In the genomic region with DNA sequence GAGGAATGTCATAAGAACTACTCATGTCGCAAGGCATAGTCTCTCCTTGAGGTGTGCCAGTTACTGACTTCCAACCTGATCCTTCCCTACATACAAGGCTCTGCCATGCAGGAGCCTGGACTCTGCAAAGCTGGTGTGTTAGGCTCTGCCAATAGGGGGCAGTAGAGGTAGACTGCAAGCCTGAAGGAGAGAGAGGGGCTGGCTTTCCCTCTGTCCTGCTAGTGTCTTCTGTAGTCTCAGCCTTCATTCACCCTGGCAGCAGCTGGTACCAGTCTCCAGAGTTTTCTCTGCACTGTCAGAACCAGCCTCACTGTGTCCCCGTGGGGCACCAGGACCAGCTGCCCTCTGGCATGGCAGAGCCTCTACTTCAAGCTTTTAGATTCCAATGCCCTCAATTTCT, we compare ENCODE assay signal across 8 cellular contexts. TPM values are rescaled to one million over a fixed set of nuclear protein-coding genes. Genes with fewer than 3 reads are reported as not detected.
A peak's percentile ranks its signal among the peaks of the same experiment; 100 is the strongest.
DNase-seq lines count a peak whose midpoint lies in the region; ATAC-seq, FAIRE-seq and TF ChIP-seq lines count a peak whose summit lies in the region.

No MANE protein-coding gene starts in this region.

- H3K27ac ChIP-seq in lung (ENCODE audit: low read depth in 1 of 2, low read length in 1 of 2): no peak overlapping the region
- no peak overlapping the region for H3K27ac ChIP-seq in small intestine (ENCODE audit: low read depth in 1 of 2, low read length in 1 of 2)

- peaks cover 0 to 13% (median 6%) of the 10 kb centered on the region in 7 donors for H3K9me3 Mint-ChIP-seq in CD14-positive monocyte

- H3K27ac Mint-ChIP-seq in CD14-positive monocyte: no peak overlapping the region

- H3K4me1 ChIP-seq in lung (ENCODE audit: control insufficient read depth in 2 of 2, insufficient read depth in 2 of 2, low read length in 2 of 2) (no peaks in the 10 kb centered on the region), small intestine (ENCODE audit: control insufficient read depth in 2 of 2, insufficient read depth in 1 of 2, low read depth in 1 of 2, low read length in 1 of 2) (no peaks in the 10 kb centered on the region)

- ATAC-seq in lung (ENCODE audit: insufficient read depth, low FRiP score): no peak

- H3K27me3 Mint-ChIP-seq in CD14-positive monocyte (ENCODE audit: low read depth in 3 of 3): peaks cover 1 to 4% (median 2%) of the 10 kb centered on the region in 3 donors

- no peak for FAIRE-seq in small intestine (lab: Jason Lieb, UNC)

- no peak overlapping the region for H3K4me3 ChIP-seq in lung
- no peak overlapping the region for H3K4me3 ChIP-seq in small intestine (ENCODE audit: low read depth in 1 of 2, low read length in 2 of 2)

- H3K36me3 Mint-ChIP-seq in CD14-positive monocyte: no peaks in the 10 kb centered on the region

- H3K9me3 ChIP-seq in lung (ENCODE audit: control insufficient read depth in 2 of 2, insufficient read depth in 1 of 2, low read length in 1 of 2) (peaks cover 0 to 4% of the 10 kb centered on the region in 2 donors), small intestine (ENCODE audit: control insufficient read depth, low read depth) (no peaks in the 10 kb centered on the region)

- TF ChIP-seq CTCF in CD14-positive monocyte (IDR thresholded peaks at IDR 0.05) (peak; percentile 18), lung (IDR thresholded peaks at IDR 0.05; ENCODE audit: control extremely low read depth, extremely low read depth) (no peak), GM10266 (IDR thresholded peaks at IDR 0.05; ENCODE audit: control insufficient read depth, insufficient read depth, low read depth, missing control alignments) (no peak)

- H3K4me1 Mint-ChIP-seq in CD14-positive monocyte: no peaks in the 10 kb centered on the region

- H3K27me3 ChIP-seq in lung (ENCODE audit: control insufficient read depth, insufficient read depth): no peaks in the 10 kb centered on the region
- no peaks in the 10 kb centered on the region for H3K27me3 ChIP-seq in small intestine (ENCODE audit: control insufficient read depth in 2 of 2, insufficient read depth in 2 of 2, low read length in 2 of 2)

- 37 to 62% methylated on average over 2 of the region's 2 CpGs for WGBS in lung, 2 donors
- WGBS in small intestine, 3 donors: 33 to 47% (median 43%) methylated on average over 2 of the region's 2 CpGs

- DNase-seq in CD14-positive monocyte (ENCODE audit: low spot score) (no peak), HT1080 (ENCODE audit: low read depth) (peak; percentile 28), amygdala (lab: John Stamatoyannopoulos, UW) (peak in 38 of 56 donors; percentile 13 to 76 (median 35)), lung (ENCODE audit: low spot score) (peak; percentile 39), small intestine (no peak), GF-D8 (lab: John Stamatoyannopoulos, UW) (no peak), cortex of kidney (lab: John Stamatoyannopoulos, UW) (no peak), GM10266 (ENCODE audit: extremely low spot score) (no peak)

- intact Hi-C loops in CD14-positive monocyte (cut with micrococcal nuclease): no loop called here

- no peak overlapping the region for H3K4me3 Mint-ChIP-seq in CD14-positive monocyte

- no peaks in the 10 kb centered on the region for H3K36me3 ChIP-seq in lung (ENCODE audit: control insufficient read depth in 2 of 2, insufficient read depth in 2 of 2, low read length in 2 of 2)
- no peaks in the 10 kb centered on the region for H3K36me3 ChIP-seq in small intestine (ENCODE audit: control insufficient read depth in 2 of 2, insufficient read depth in 2 of 2, low read length in 2 of 2)

RNA-seq across cellular contexts. Expression of gene SHISA2, which starts 14.5 kb away (rescaled TPM):
- polyA plus RNA-seq in CD14-positive monocyte (not detected), lung (1 to 10 TPM in 1 of 2 donors, under 1 TPM in 1; 0.68 to 4.4 TPM), small intestine (under 1 TPM in 2 of 3 donors, not detected in 1; 0.19 to 0.27 TPM)
- total RNA-seq in HT1080 (2014; rRNA removed; shearing (Covaris generic)): 0.35 and 0.94 TPM in 2 replicates
- 0.07 and 0.23 TPM in 2 replicates for polyA plus RNA-seq in HT1080 (2015; cell fraction: cytosol; rRNA removed)
- 0.14 TPM in 1 of 2 replicates, not detected in the other for polyA plus RNA-seq in HT1080 (2015; cell fraction: nucleus; rRNA removed)
- 10 to 100 TPM; 13.2 to 20.1 TPM for total RNA-seq in lung

Comparison
In these comparisons a context has a peak if more than half of its experiments do, and no peak if none do; other contexts are left out.
1. DNase-seq: peak in HT1080 (single experiment), amygdala (38 of 56) and lung (single experiment); none in CD14-positive monocyte (single experiment), small intestine (single experiment), GF-D8 (single experiment), cortex of kidney (single experiment) and GM10266 (single experiment).